9 cellular contexts compared by ENCODE assay signal in the genomic region with DNA sequence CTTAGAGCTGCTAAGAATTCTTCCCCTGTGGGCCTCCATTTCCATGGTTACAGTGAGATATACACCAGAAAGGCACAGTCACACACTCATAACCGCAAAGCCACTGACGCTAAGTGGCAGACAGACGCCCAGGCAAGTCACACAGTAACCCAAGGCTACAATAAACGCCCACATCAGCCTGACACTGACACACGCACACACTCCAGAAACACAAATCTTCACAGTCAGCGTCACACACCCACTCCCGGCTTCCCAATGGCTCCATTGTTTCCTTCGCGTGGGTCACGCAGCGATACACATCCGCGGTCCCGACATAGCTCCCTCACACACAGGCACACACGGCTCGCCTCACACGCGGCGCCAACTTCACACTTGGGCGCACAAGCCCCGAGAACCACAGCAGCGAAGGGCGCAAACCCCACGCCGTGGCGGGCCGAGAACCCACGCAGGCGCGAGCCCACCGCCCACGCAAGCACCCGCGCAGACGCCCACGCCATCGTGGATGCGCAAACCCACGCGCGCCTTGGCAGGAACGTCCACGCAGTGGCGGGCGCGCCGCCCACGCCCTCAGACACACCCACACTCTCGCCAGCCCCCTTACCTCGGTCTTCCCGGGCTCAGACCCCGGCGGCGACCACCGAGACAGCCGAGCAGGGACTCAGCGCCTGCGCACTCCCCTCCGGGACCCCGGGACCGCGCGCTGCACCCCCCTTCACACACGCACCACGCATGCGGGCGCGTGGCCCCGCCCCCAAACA. TPM values are rescaled to one million over a fixed set of nuclear protein-coding genes. Genes with fewer than 3 reads are reported as not detected.
DNase-seq lines count a peak whose midpoint lies in the region; ATAC-seq and TF ChIP-seq lines count a peak whose summit lies in the region.
"Had no signal": no experiment of that assay in that cellular context is flagged by ENCODE, and none has a peak within 500 bp of the region (broad histone marks: within the 10 kb centered on the region; RNA-seq: fewer than 3 reads in every experiment).

Gene ZNF667, minus strand, starts transcription at position 675 of the 758 bp plus-strand sequence. CDS start 14,975 bp downstream, outside the sequence.

- H3K4me3 ChIP-seq in ACC112 (ENCODE audit: low read depth, low read length) (peak within 1 kb of the TSS; percentile 82), HUES64 (ENCODE audit: low read length) (peak within 1 kb of the TSS; percentile 73), heart right ventricle (peak within 1 kb of the TSS; percentile 55 to 99 (median 76))
- H3K4me3 ChIP-seq: GM12878 had no signal

- peak within 1 kb of the TSS; percentile 56 for H2AFZ ChIP-seq in ACC112 (ENCODE audit: low read length, unreplicated experiment)

- H3K9me3 Mint-ChIP-seq in activated naive CD4-positive, alpha-beta T cell treated with anti-CD3 and anti-CD28 coated beads, Interleukin-2, amount 50 U/mL, for 72 hours = peaks cover 39 to 40% of the 10 kb centered on the region in 2 donors

- H3K36me3 Mint-ChIP-seq in activated naive CD4-positive, alpha-beta T cell treated with anti-CD3 and anti-CD28 coated beads, Interleukin-2, amount 50 U/mL, for 72 hours = peaks cover 64 to 73% of the 10 kb centered on the region in 2 donors

- H3K27ac Mint-ChIP-seq in activated naive CD4-positive, alpha-beta T cell treated with anti-CD3 and anti-CD28 coated beads, Interleukin-2, amount 50 U/mL, for 72 hours = peak within 1 kb of the TSS; percentile 87 to 92

- H3K9me3 ChIP-seq in HUES64 (ENCODE audit: insufficient read depth, low read depth, low read length) (peaks cover 34% of the 10 kb centered on the region), heart right ventricle (peaks cover 0 to 77% (median 0%) of the 10 kb centered on the region in 11 donors)

- H3K4me1 ChIP-seq in ACC112 (ENCODE audit: control insufficient read depth, insufficient read depth, low read length, unreplicated experiment) (peaks cover 9% of the 10 kb centered on the region), HUES64 (ENCODE audit: insufficient read depth, low read length) (no peaks in the 10 kb centered on the region), heart right ventricle (peaks cover 0 to 25% (median 16%) of the 10 kb centered on the region in 9 donors)

- H3K27ac ChIP-seq in ACC112 (ENCODE audit: low read depth, low read length) = peak within 1 kb of the TSS; percentile 78
- peak within 1 kb of the TSS; percentile 48 for H3K27ac ChIP-seq in HUES64 (ENCODE audit: low read depth, low read length)
- peak within 1 kb of the TSS; percentile 36 to 90 (median 77) for H3K27ac ChIP-seq in heart right ventricle

- peaks cover 15% of the 10 kb centered on the region for H3K36me3 ChIP-seq in ACC112 (ENCODE audit: insufficient read depth, low read length)
- peaks cover 4% of the 10 kb centered on the region for H3K36me3 ChIP-seq in HUES64 (ENCODE audit: insufficient read depth, low read length)
- peaks cover 0 to 16% (median 1%) of the 10 kb centered on the region in 9 donors for H3K36me3 ChIP-seq in heart right ventricle

- peaks cover 53% of the 10 kb centered on the region for H3K79me2 ChIP-seq in ACC112 (ENCODE audit: control insufficient read depth, insufficient read depth, low read length, unreplicated experiment)

- WGBS in HUES64 = 66% methylated on average over 69 of the region's 69 CpGs
- WGBS in heart right ventricle, 2 donors = 0 to 1% methylated on average over 69 of the region's 69 CpGs

- no peak for TF ChIP-seq CTCF in heart right ventricle (IDR thresholded peaks at IDR 0.05)

- intact Hi-C loops in heart right ventricle (cut with DNase I) = loop anchor here in 3 of 10 donors (1.0 to 5.0 kb wide), 2 partner anchors 61 to 75 kb away; partner anchors contain the start of genes ZNF583 (in 2 of the 3) and ZFP28 (in 1 of the 3)

- peak within 1 kb of the TSS; percentile 63 for H3K9ac ChIP-seq in HUES64 (ENCODE audit: low read depth, low read length)

- DNase-seq in activated naive CD4-positive, alpha-beta T cell treated with anti-CD3 and anti-CD28 coated beads, Interleukin-2, amount 50 U/mL, for 72 hours (ENCODE audit: low spot score in 2 of 2) = peak in 1 of 2 donors; percentile 58
- DNase-seq in heart right ventricle = peak in 1 of 2 donors; percentile 13
- peak; percentile 77 for DNase-seq in renal cortical epithelial cell (ENCODE audit: low read depth)
- DNase-seq in HuH-7.5 (ENCODE audit: low spot score) = no peak
- no peak for DNase-seq in activated CD4-positive, CD25-positive, alpha-beta regulatory T cell (lab: John Stamatoyannopoulos, UW)

- H3K27me3 ChIP-seq in ACC112 (ENCODE audit: insufficient read depth, low read length) = no peaks in the 10 kb centered on the region
- no peaks in the 10 kb centered on the region for H3K27me3 ChIP-seq in HUES64 (ENCODE audit: insufficient read depth, low read length)
- no peaks in the 10 kb centered on the region for H3K27me3 ChIP-seq in heart right ventricle

- ATAC-seq in activated naive CD4-positive, alpha-beta T cell treated with anti-CD3 and anti-CD28 coated beads, Interleukin-2, amount 50 U/mL, for 72 hours = peak; percentile 54 to 66
- ATAC-seq in heart right ventricle (peak in 1 of 8 donors; percentile 18), HG03039 (IDR thresholded peaks at IDR 0.05; ENCODE audit: unreplicated experiment) (no peak)
- ATAC-seq: GM12878 had no signal

RNA-seq across cellular contexts. Expression of gene ZNF667, which starts in this region (rescaled TPM):
- 2.7 TPM for polyA plus RNA-seq in HUES64 (2013, experiment 1 of 2)
- 3.8 TPM for polyA plus RNA-seq in HUES64 (2013, experiment 2 of 2)
- 1 to 10 TPM; 1.3 to 2.7 TPM for total RNA-seq in activated naive CD4-positive, alpha-beta T cell treated with anti-CD3 and anti-CD28 coated beads, Interleukin-2, amount 50 U/mL, for 72 hours
- 1 to 10 TPM; 3.0 to 6.8 (median 4.7) TPM for total RNA-seq in heart right ventricle
- polyA plus RNA-seq in heart right ventricle = 1 to 10 TPM; 1.5 to 6.9 TPM
- total RNA-seq in renal cortical epithelial cell = 3.3 and 13.4 TPM in 2 replicates
- total RNA-seq: GM12878 had no signal
